29 cellular contexts compared by ENCODE assay signal in the genomic region with DNA sequence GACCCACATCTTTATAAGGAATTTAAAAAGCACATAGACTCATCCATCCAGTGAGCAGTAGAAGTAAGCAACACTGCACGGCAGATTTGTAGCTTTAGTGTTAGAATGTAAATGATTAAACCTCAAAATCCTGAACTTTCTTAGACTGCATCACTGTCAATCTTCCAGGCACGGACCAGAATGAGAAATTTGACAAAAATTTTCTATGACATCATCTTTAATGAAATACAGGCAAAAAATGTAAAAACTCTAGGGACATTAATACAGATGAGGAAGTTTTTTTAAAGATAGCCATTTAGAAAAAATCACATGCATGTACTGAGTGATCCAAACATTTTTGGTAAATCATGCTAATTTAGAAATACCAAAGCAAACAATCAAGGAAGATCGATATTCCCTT. TPM values are rescaled to one million over a fixed set of nuclear protein-coding genes. Genes with fewer than 3 reads are reported as not detected.
DNase-seq lines count a peak whose midpoint lies in the region; ATAC-seq, FAIRE-seq and TF ChIP-seq lines count a peak whose summit lies in the region.
"Had no signal": no experiment of that assay in that cellular context is flagged by ENCODE, and none has a peak within 500 bp of the region (broad histone marks: within the 10 kb centered on the region; RNA-seq: fewer than 3 reads in every experiment).

No MANE protein-coding gene starts in this region.

- no peak overlapping the region for H4K91ac ChIP-seq in H1 (replicated peaks; ENCODE audit: insufficient read length, low read length)

- no peaks in the 10 kb centered on the region for H3K27me3 Mint-ChIP-seq in natural killer cell treated with Interleukin-12 subunit alpha and Interleukin-12 subunit beta and Interleukin-15 and Interleukin-18, amount 100 ng/mL, for 72 hours
- H3K27me3 Mint-ChIP-seq in Calu3 (ENCODE audit: unreplicated experiment), result no peaks in the 10 kb centered on the region
- H3K27me3 Mint-ChIP-seq: CD4-positive, alpha-beta memory T cell; CD4-positive, CD25-positive, alpha-beta regulatory T cell; CD8-positive, alpha-beta memory T cell had no signal

- no peak overlapping the region for H2AK5ac ChIP-seq in H1 (ENCODE audit: low read depth, low read length)

- H3K9ac ChIP-seq in Karpas-422 (ENCODE audit: low read length) (no peak overlapping the region), GM12878 (ENCODE audit: control insufficient read depth, insufficient read depth, low read length) (no peak overlapping the region), H1 (replicated peaks in 1 of 4; ENCODE audit: extremely low read depth in 1 of 4, low read depth in 3 of 4, low read length in 3 of 4) (no peak overlapping the region)
- H3K9ac ChIP-seq: BLaER1 had no signal

- no peak overlapping the region for H4K5ac ChIP-seq in H1 (ENCODE audit: insufficient read length, low read depth, low read length)

- intact Hi-C loops in GM12878 (cut with micrococcal nuclease; ENCODE audit: unreplicated experiment) (no loop called here), Calu3 (cut with micrococcal nuclease; ENCODE audit: unreplicated experiment) (no loop called here)

- H3K4me1 Mint-ChIP-seq in natural killer cell treated with Interleukin-12 subunit alpha and Interleukin-12 subunit beta and Interleukin-15 and Interleukin-18, amount 100 ng/mL, for 72 hours (ENCODE audit: low read depth in 2 of 2), result no peaks in the 10 kb centered on the region
- no peaks in the 10 kb centered on the region for H3K4me1 Mint-ChIP-seq in Calu3 (ENCODE audit: low read depth, unreplicated experiment)
- H3K4me1 Mint-ChIP-seq: CD14-positive monocyte; CD4-positive, alpha-beta memory T cell; CD4-positive, CD25-positive, alpha-beta regulatory T cell; CD8-positive, alpha-beta memory T cell had no signal

- no peak overlapping the region for H2BK15ac ChIP-seq in H1 (ENCODE audit: low read length)

- H3K79me2 ChIP-seq in Karpas-422 (ENCODE audit: low read length) (peaks cover 98% of the 10 kb centered on the region), GM12878 (ENCODE audit: control insufficient read depth, insufficient read depth, low read length) (no peaks in the 10 kb centered on the region), H1 (ENCODE audit: control insufficient read depth in 1 of 2, insufficient read depth in 2 of 2, low read length in 2 of 2) (peaks cover 3 to 97% of the 10 kb centered on the region in 2 experiments; a peak in 3 of 4 replicates)

- peaks cover 75% of the 10 kb centered on the region for H4K20me1 ChIP-seq in Karpas-422 (ENCODE audit: insufficient read depth, low read depth, low read length)
- no peaks in the 10 kb centered on the region for H4K20me1 ChIP-seq in GM12878 (ENCODE audit: control insufficient read depth, insufficient read depth)
- H4K20me1 ChIP-seq in H1 (replicated peaks in 1 of 2; ENCODE audit: control insufficient read depth in 1 of 2, insufficient read depth in 2 of 2, low read length in 2 of 2), result peaks cover 0 to 16% of the 10 kb centered on the region in 2 experiments
- H4K20me1 ChIP-seq: BLaER1 had no signal

- no peak overlapping the region for H3K4me3 Mint-ChIP-seq in natural killer cell treated with Interleukin-12 subunit alpha and Interleukin-12 subunit beta and Interleukin-15 and Interleukin-18, amount 100 ng/mL, for 72 hours
- H3K4me3 Mint-ChIP-seq in Calu3 (ENCODE audit: low read depth, unreplicated experiment), result no peak overlapping the region
- H3K4me3 Mint-ChIP-seq: CD14-positive monocyte; CD4-positive, alpha-beta memory T cell; CD4-positive, CD25-positive, alpha-beta regulatory T cell; CD8-positive, alpha-beta memory T cell had no signal

- no peak for TF ChIP-seq EP300 in GM12878 (IDR thresholded peaks at IDR 0.05; ENCODE audit: borderline replicate concordance in 1 of 2, control insufficient read depth in 1 of 2, low read depth in 2 of 2, low read length in 2 of 2)
- no peak for TF ChIP-seq EP300 in H1 (IDR thresholded peaks at IDR 0.05; ENCODE audit: borderline replicate concordance in 1 of 2, low read depth in 2 of 2, low read length in 2 of 2)

- SMC1A ChIA-PET in GM12878 (lab: Charles Lee; ENCODE audit: uncharacterized antibody, unreplicated experiment), result no interaction called here

- H3K56ac ChIP-seq in H1 (replicated peaks; ENCODE audit: insufficient read length, low read depth, low read length), result no peak overlapping the region

- H4K8ac ChIP-seq in H1 (ENCODE audit: extremely low read depth, insufficient read depth, low read length), result no peak overlapping the region

- CTCF ChIA-PET in GM12878 (lab: Yijun Ruan, JAX) (no interaction called here), H1 (lab: Charles Lee; ENCODE audit: partially characterized antibody) (no interaction called here), Calu3 (lab: Charles Lee) (no interaction called here)

- H3K4ac ChIP-seq in H1 (replicated peaks; ENCODE audit: insufficient read length, low read depth, low read length), result no peak overlapping the region

- TF ChIP-seq CTCF in GM12878 (IDR thresholded peaks at IDR 0.05 in 2 of 3, conservative IDR thresholded peaks at IDR 0.05 in 1 of 3; ENCODE audit: control insufficient read depth in 2 of 3, extremely low read depth in 1 of 3, insufficient read depth in 1 of 3, low read depth in 3 of 3, low read length in 3 of 3) (no peak), H1 (IDR thresholded peaks at IDR 0.05; ENCODE audit: control extremely low read depth in 1 of 3, insufficient read depth in 1 of 3, low read depth in 1 of 3, low read length in 3 of 3) (no peak), Calu3 (IDR thresholded peaks at IDR 0.05; ENCODE audit: unreplicated experiment) (no peak)

- no peaks in the 10 kb centered on the region for H3K9me2 ChIP-seq in Karpas-422 (replicated peaks; ENCODE audit: insufficient read depth, low read length)

- DNase-seq in Karpas-422, result no peak
- DNase-seq in GM12878 (ENCODE audit: low read depth, low spot score), result no peak
- DNase-seq in H1 (ENCODE audit: low read depth in 1 of 2, low spot score in 2 of 2), result no peak
- peak; percentile 2 for DNase-seq in kidney tubule cell (ENCODE audit: low spot score)
- no peak for DNase-seq in natural killer cell treated with Interleukin-12 subunit alpha and Interleukin-12 subunit beta and Interleukin-15 and Interleukin-18, amount 100 ng/mL, for 72 hours (ENCODE audit: low spot score)
- DNase-seq in Calu3, result no peak
- DNase-seq in KG1 (lab: John Stamatoyannopoulos, UW), result no peak
- DNase-seq: 8988T; ACHN; BE2C; C1 segment of cervical spinal cord; Caco-2; CD4-positive, alpha-beta memory T cell; CD4-positive, CD25-positive, alpha-beta regulatory T cell; CD8-positive, alpha-beta memory T cell; DMS 273 treated with DMSO at 0.1 percent for 48 hours; DMS153; DMS53; DMS79; DND-41; EL; GDM1 had no signal

- no peak for ATAC-seq in GM12878
- ATAC-seq in natural killer cell treated with Interleukin-12 subunit alpha and Interleukin-12 subunit beta and Interleukin-15 and Interleukin-18, amount 100 ng/mL, for 72 hours, result no peak

- no peak overlapping the region for H3K14ac ChIP-seq in H1 (ENCODE audit: insufficient read length)

- POLR2A ChIA-PET in GM12878 (lab: Charles Lee) (no interaction called here), H1 (lab: Charles Lee; ENCODE audit: partially characterized antibody) (no interaction called here)

- no peak overlapping the region for H2BK5ac ChIP-seq in H1 (ENCODE audit: low read depth, low read length)

- no peak for TF ChIP-seq POLR2A in GM12878 (IDR thresholded peaks at IDR 0.05; ENCODE audit: low read depth, low read length)
- TF ChIP-seq POLR2A in H1 (IDR thresholded peaks at IDR 0.05; ENCODE audit: control extremely low read depth in 1 of 2, low read depth in 2 of 2, low read length in 2 of 2), result no peak

- H3K36me3 Mint-ChIP-seq in natural killer cell treated with Interleukin-12 subunit alpha and Interleukin-12 subunit beta and Interleukin-15 and Interleukin-18, amount 100 ng/mL, for 72 hours, result no peaks in the 10 kb centered on the region
- no peaks in the 10 kb centered on the region for H3K36me3 Mint-ChIP-seq in Calu3 (ENCODE audit: insufficient read depth, unreplicated experiment)
- H3K36me3 Mint-ChIP-seq: CD14-positive monocyte; CD4-positive, alpha-beta memory T cell; CD4-positive, CD25-positive, alpha-beta regulatory T cell; CD8-positive, alpha-beta memory T cell had no signal

- H3K36me3 ChIP-seq in Karpas-422 (ENCODE audit: insufficient read depth, low read length) (peaks cover 31% of the 10 kb centered on the region), GM12878 (ENCODE audit: control insufficient read depth in 2 of 2, insufficient read depth in 2 of 2, low read length in 1 of 2) (no peaks in the 10 kb centered on the region), H1 (ENCODE audit: control insufficient read depth in 2 of 4, insufficient read depth in 4 of 4, low read length in 3 of 4) (peaks cover 0 to 3% (median 0%) of the 10 kb centered on the region in 4 experiments; a peak in 2 of 8 replicates)
- H3K36me3 ChIP-seq: BE2C, BLaER1 had no signal

- H3K27me3 ChIP-seq in Karpas-422 (ENCODE audit: low read length) (no peaks in the 10 kb centered on the region), GM12878 (replicated peaks in 1 of 2; ENCODE audit: control insufficient read depth in 2 of 2, insufficient read depth in 2 of 2, low read length in 1 of 2) (no peaks in the 10 kb centered on the region), H1 (replicated peaks in 1 of 4; ENCODE audit: control insufficient read depth in 3 of 4, extremely low read depth in 1 of 4, insufficient read depth in 3 of 4, low read length in 3 of 4) (no peaks in the 10 kb centered on the region)
- H3K27me3 ChIP-seq: BE2C, BLaER1 had no signal

- no peaks in the 10 kb centered on the region; the same call in 1 of the 2 replicates for H3K79me1 ChIP-seq in H1 (ENCODE audit: low read depth, low read length)

- 17% methylated on average over 3 of the region's 3 CpGs for WGBS in GM12878 (ENCODE audit: insufficient coverage, insufficient replicate concordance, low lambda C conversion rate, missing lambda C conversion rate)
- WGBS in H1 (ENCODE audit: extremely low coverage in 1 of 2, insufficient coverage in 1 of 2, insufficient read length in 1 of 2, insufficient replicate concordance in 2 of 2, low coverage in 1 of 2, low lambda C conversion rate in 2 of 2, missing lambda C conversion rate in 1 of 2), 2 experiments, result 92% methylated on average over 3 of the region's 3 CpGs; no CpG with 5 or more reads in 1 of the 2 experiments

- H3K18ac ChIP-seq in H1 (ENCODE audit: extremely low read depth, low read length), result no peak overlapping the region

- TF ChIP-seq RAD21 in GM12878 (IDR thresholded peaks at IDR 0.05; ENCODE audit: insufficient read depth, low read depth, low read length), result no peak
- TF ChIP-seq RAD21 in H1 (IDR thresholded peaks at IDR 0.05 in 1 of 2, conservative IDR thresholded peaks at IDR 0.05 in 1 of 2; ENCODE audit: low read depth in 2 of 2, low read length in 2 of 2), result no peak

- BruUV-seq in GM12878 (replicated peaks; lab: Mats Ljungman, UMichigan) (no TSS peak), Calu3 (replicated peaks; lab: Mats Ljungman, UMichigan) (no TSS peak)

- H2BK120ac ChIP-seq in H1 (replicated peaks; ENCODE audit: low read depth, low read length), result no peak overlapping the region

- no peak overlapping the region for H2AFZ ChIP-seq in Karpas-422 (ENCODE audit: low read length)
- no peak overlapping the region for H2AFZ ChIP-seq in GM12878 (ENCODE audit: control insufficient read depth, low read depth, low read length)
- H2AFZ ChIP-seq in H1 (ENCODE audit: low read length), result no peak overlapping the region

- no peak overlapping the region for H3K23ac ChIP-seq in H1 (ENCODE audit: insufficient read length)

- no peaks in the 10 kb centered on the region for H3K23me2 ChIP-seq in H1 (ENCODE audit: low read depth, low read length)

- H3K4me2 ChIP-seq in Karpas-422 (ENCODE audit: low read depth, low read length, poor library complexity, severe bottlenecking) (no peak overlapping the region), GM12878 (ENCODE audit: control insufficient read depth, insufficient read depth) (no peak overlapping the region), H1 (ENCODE audit: insufficient read depth in 1 of 2, low read depth in 2 of 2, low read length in 2 of 2) (no peak overlapping the region)
- H3K4me2 ChIP-seq: BLaER1 had no signal

- no peak overlapping the region for H2BK20ac ChIP-seq in H1 (ENCODE audit: low read length)

- H3K4me3 ChIP-seq in Karpas-422 (ENCODE audit: low read length) (no peak overlapping the region), GM12878 (no peak overlapping the region), H1 (ENCODE audit: extremely low read depth in 1 of 4, insufficient read depth in 2 of 4, low read depth in 3 of 4, low read length in 4 of 4) (no peak overlapping the region)
- H3K4me3 ChIP-seq: BLaER1 had no signal

- FAIRE-seq in GM12878 (lab: Jason Lieb, UNC) (no peak), H1 (lab: Jason Lieb, UNC) (peak; percentile 58)
- FAIRE-seq: A204.1, GM12891, GM19239 had no signal

- RAD21 ChIA-PET in GM12878 (lab: Charles Lee; ENCODE audit: unreplicated experiment), result no interaction called here

- H3K9me3 ChIP-seq in Karpas-422 (ENCODE audit: low read length) (no peaks in the 10 kb centered on the region), GM12878 (replicated peaks; ENCODE audit: control insufficient read depth, insufficient read depth, low read length) (no peaks in the 10 kb centered on the region; the same call in 2 of the 3 replicates), H1 (ENCODE audit: insufficient read depth in 2 of 2, low read depth in 1 of 2, low read length in 1 of 2) (no peaks in the 10 kb centered on the region)
- H3K9me3 ChIP-seq: BE2C, BLaER1, Caco-2 had no signal

- H3K27ac Mint-ChIP-seq in natural killer cell treated with Interleukin-12 subunit alpha and Interleukin-12 subunit beta and Interleukin-15 and Interleukin-18, amount 100 ng/mL, for 72 hours, result no peak overlapping the region
- no peak overlapping the region for H3K27ac Mint-ChIP-seq in Calu3 (ENCODE audit: unreplicated experiment)
- H3K27ac Mint-ChIP-seq: CD14-positive monocyte; CD4-positive, alpha-beta memory T cell; CD4-positive, CD25-positive, alpha-beta regulatory T cell; CD8-positive, alpha-beta memory T cell had no signal

- H3K4me1 ChIP-seq in Karpas-422 (ENCODE audit: low read length) (peaks cover 71% of the 10 kb centered on the region), GM12878 (ENCODE audit: control insufficient read depth, insufficient read depth, low read length) (no peaks in the 10 kb centered on the region), H1 (replicated peaks in 1 of 4; ENCODE audit: control insufficient read depth in 3 of 4, insufficient read depth in 4 of 4, low read length in 3 of 4) (peaks cover 0 to 3% (median 1%) of the 10 kb centered on the region in 4 experiments; a peak in 1 of 7 replicates)
- H3K4me1 ChIP-seq: BE2C, BLaER1, Caco-2 had no signal

- in situ Hi-C loops in GM12878 (cut with MboI), result no loop called here

- no peaks in the 10 kb centered on the region for H3K9me3 Mint-ChIP-seq in natural killer cell treated with Interleukin-12 subunit alpha and Interleukin-12 subunit beta and Interleukin-15 and Interleukin-18, amount 100 ng/mL, for 72 hours
- no peaks in the 10 kb centered on the region for H3K9me3 Mint-ChIP-seq in Calu3 (ENCODE audit: low read depth, unreplicated experiment)

- no peak overlapping the region for H2BK12ac ChIP-seq in H1 (ENCODE audit: low read depth, low read length)

- peak overlapping the region; percentile 41 for H3K27ac ChIP-seq in Karpas-422 (ENCODE audit: low read length)
- no peak overlapping the region for H3K27ac ChIP-seq in GM12878 (ENCODE audit: control insufficient read depth, insufficient read depth)
- no peak overlapping the region for H3K27ac ChIP-seq in H1 (ENCODE audit: low read depth, low read length)
- H3K27ac ChIP-seq: BLaER1 had no signal

RNA-seq across cellular contexts. Expression of gene NLGN4X, which starts 29.1 kb away (rescaled TPM):
- total RNA-seq in Karpas-422 (2014; rRNA removed; shearing (Covaris generic); ENCODE audit: low replicate concordance), result 96.9 and 183 TPM in 2 replicates
- 0.15 and 0.21 TPM in 2 replicates for total RNA-seq in GM12878 (2013; cell fraction: nucleolus; rRNA removed)
- 0.11 and 0.16 TPM in 2 replicates for total RNA-seq in GM12878 (2014; rRNA removed)
- 0.05 and 0.09 TPM in 2 replicates for total RNA-seq in GM12878 (2014; rRNA removed; fragmentation: Illumina TruSeq; extraction: Trizol)
- total RNA-seq in GM12878 (2021), result 0.11 and 0.21 TPM in 2 replicates
- not detected for polyA plus RNA-seq in GM12878 (2011; ENCODE audit: low read depth)
- polyA plus RNA-seq in GM12878 (2011; rRNA removed), result 0.91 and 1.5 TPM in 2 replicates
- 2.7 and 3.0 TPM in 2 replicates for polyA plus RNA-seq in GM12878 (2011; cell fraction: cytosol; rRNA removed)
- 1.5 and 2.0 TPM in 2 replicates for polyA plus RNA-seq in GM12878 (2011; cell fraction: nucleus; rRNA removed)
- polyA plus RNA-seq in GM12878 (2012), result not detected in 2 replicates
- polyA plus RNA-seq in GM12878 (2014; fragmentation: Illumina TruSeq; extraction: Trizol), result 0.09 and 0.14 TPM in 2 replicates
- polyA plus RNA-seq in GM12878 (2014; fragmentation: Nextera tagmentation; extraction: Ambion mirVana), result under 1 TPM in 1 of 2 experiments, not detected in 1; 0.02 TPM
- 0.23 TPM in 1 of 2 replicates, not detected in the other for polyA plus RNA-seq in GM12878 (2014; rRNA removed)
- polyA plus RNA-seq in GM12878 (2016; fragmentation: Nextera tagmentation; extraction: Ambion mirVana), result under 1 TPM; 0.03 to 0.04 TPM
- 10.8 and 15.1 TPM in 2 replicates for polyA minus RNA-seq in GM12878 (2011; rRNA and poly(A)+ RNA removed)
- 1.1 and 1.7 TPM in 2 replicates for polyA minus RNA-seq in GM12878 (2011; cell fraction: cytosol; rRNA and poly(A)+ RNA removed)
- 6.3 and 12.9 TPM in 2 replicates for polyA minus RNA-seq in GM12878 (2011; cell fraction: nucleus; rRNA and poly(A)+ RNA removed)
- 104 and 112 TPM in 2 replicates for total RNA-seq in H1 (2021; fragmentation: NEBNext Ultra II Directional; extraction: Animal tissue kit (Norgen Biotek cat#: 25700))
- polyA plus RNA-seq in H1 (2011; rRNA removed), result 124 and 136 TPM in 2 replicates
- 87.8 TPM for polyA plus RNA-seq in H1 (2011; cell fraction: cytosol; rRNA removed)
- polyA plus RNA-seq in H1 (2011; cell fraction: nucleus; rRNA removed), result 193 TPM
- polyA plus RNA-seq in H1 (2012, experiment 1 of 2), result 58.9 to 74.8 TPM (median 72.0 TPM) in 4 replicates
- polyA plus RNA-seq in H1 (2012, experiment 2 of 2), result 5.8 TPM
- 155 TPM for polyA plus RNA-seq in H1 (2013, experiment 1 of 2)
- polyA plus RNA-seq in H1 (2013, experiment 2 of 2), result 140 TPM
- polyA minus RNA-seq in H1 (2011; rRNA and poly(A)+ RNA removed), result 526 and 674 TPM in 2 replicates
- polyA minus RNA-seq in H1 (2011; cell fraction: cytosol; rRNA and poly(A)+ RNA removed), result 95.3 TPM
- 447 TPM for polyA minus RNA-seq in H1 (2011; cell fraction: nucleus; rRNA and poly(A)+ RNA removed)
- not detected for total RNA-seq in natural killer cell treated with Interleukin-12 subunit alpha and Interleukin-12 subunit beta and Interleukin-15 and Interleukin-18, amount 100 ng/mL, for 72 hours
- not detected in 2 replicates for total RNA-seq in Calu3 (2022)
- total RNA-seq: Caco-2; CD4-positive, alpha-beta memory T cell; CD4-positive, CD25-positive, alpha-beta regulatory T cell; CD8-positive, alpha-beta memory T cell; G401 had no signal
- polyA plus RNA-seq: AG04450; CD14-positive monocyte; CD4-positive, CD25-positive, alpha-beta regulatory T cell had no signal

Comparison
In these comparisons a context has a peak if more than half of its experiments do, and no peak if none do; other contexts are left out.
1. RNA of gene NLGN4X, which starts 29.1 kb away (total RNA-seq): 96.9 to 183 TPM in Karpas-422 and 104 to 112 TPM in H1; 0.05 to 0.21 TPM in GM12878, not detected in natural killer cell treated with Interleukin-12 subunit alpha and Interleukin-12 subunit beta and Interleukin-15 and Interleukin-18, amount 100 ng/mL, for 72 hours and not detected in Calu3; every median in the first group is over 10 times any median in the second.